Comparison of ENCODE assay signal across 8 cellular contexts in genomic region chr17:3647769-3648540, GRCh38. TPM values are rescaled to one million over a fixed set of nuclear protein-coding genes. Genes with fewer than 3 reads are reported as not detected.
DNase-seq lines count a peak whose midpoint lies in the region; ATAC-seq and TF ChIP-seq lines count a peak whose summit lies in the region.

No MANE protein-coding gene starts in this region.

- H3K27ac Mint-ChIP-seq in CD14-positive monocyte (peak overlapping the region in 3 of 7 donors; percentile 11 to 25 (median 15)), T-helper 17 cell (no peak overlapping the region), memory B cell (no peak overlapping the region)

- no peak overlapping the region for H3K27ac ChIP-seq in substantia nigra (ENCODE audit: low read depth, low read length, poor library complexity, severe bottlenecking)

- TF ChIP-seq CTCF in CD14-positive monocyte (IDR thresholded peaks at IDR 0.05) (peak; percentile 23), choroid plexus epithelial cell (conservative IDR thresholded peaks at IDR 0.05; ENCODE audit: low read depth, low read length) (peak; percentile 73)

- no peak overlapping the region for H3K4me3 Mint-ChIP-seq in CD14-positive monocyte
- no peak overlapping the region for H3K4me3 Mint-ChIP-seq in T-helper 17 cell
- H3K4me3 Mint-ChIP-seq in memory B cell, result peak overlapping the region; percentile 12

- H3K4me1 Mint-ChIP-seq in CD14-positive monocyte (no peaks in the 10 kb centered on the region), T-helper 17 cell (peaks cover 4% of the 10 kb centered on the region), memory B cell (peaks cover 17% of the 10 kb centered on the region)

- no peaks in the 10 kb centered on the region for H3K9me3 ChIP-seq in T-helper 17 cell (ENCODE audit: control insufficient read depth, low read length, poor library complexity, severe bottlenecking)

- H3K27me3 Mint-ChIP-seq in CD14-positive monocyte (ENCODE audit: low read depth in 3 of 3) (peaks cover 0 to 2% (median 0%) of the 10 kb centered on the region in 3 donors), T-helper 17 cell (no peaks in the 10 kb centered on the region), memory B cell (no peaks in the 10 kb centered on the region)

- intact Hi-C loops in CD14-positive monocyte (cut with micrococcal nuclease), result no loop called here

- ATAC-seq in T-helper 17 cell (peak; percentile 61), memory B cell (ENCODE audit: low read depth) (peak; percentile 36), GM19328 (IDR thresholded peaks at IDR 0.05; ENCODE audit: unreplicated experiment) (no peak), HG03025 (IDR thresholded peaks at IDR 0.05; ENCODE audit: low FRiP score, unreplicated experiment) (no peak)

- DNase-seq in CD14-positive monocyte (ENCODE audit: low spot score), result no peak
- peak; percentile 47 for DNase-seq in HCEC 1CT
- DNase-seq in T-helper 17 cell, result no peak
- peak; percentile 81 for DNase-seq in choroid plexus epithelial cell (ENCODE audit: low read depth)
- DNase-seq in memory B cell (ENCODE audit: low spot score in 2 of 2), result no peak
- DNase-seq in substantia nigra (lab: John Stamatoyannopoulos, UW), result peak in 41 of 49 donors; percentile 14 to 83 (median 57)

- H3K9me3 Mint-ChIP-seq in CD14-positive monocyte (peaks cover 0 to under 1% (median 0%) of the 10 kb centered on the region in 7 donors), memory B cell (no peaks in the 10 kb centered on the region)

- peaks cover 38 to 76% of the 10 kb centered on the region in 2 donors for H3K36me3 Mint-ChIP-seq in CD14-positive monocyte
- peaks cover 2% of the 10 kb centered on the region for H3K36me3 Mint-ChIP-seq in T-helper 17 cell (ENCODE audit: low read depth)
- H3K36me3 Mint-ChIP-seq in memory B cell, result peaks cover 6% of the 10 kb centered on the region

- H3K4me3 ChIP-seq in choroid plexus epithelial cell (ENCODE audit: low read depth, low read length), result no peak overlapping the region

RNA-seq across cellular contexts. Expression of gene CTNS, which starts 11.4 kb away (rescaled TPM):
- 10 to 100 TPM; 11.7 to 11.8 TPM for polyA plus RNA-seq in CD14-positive monocyte
- 1 to 10 TPM; 6.9 to 7.4 TPM for total RNA-seq in T-helper 17 cell

RNA-seq across cellular contexts. Expression of gene SHPK, which starts 11.9 kb away (rescaled TPM):
- polyA plus RNA-seq in CD14-positive monocyte, result 1 to 10 TPM; 4.6 TPM
- total RNA-seq in T-helper 17 cell, result 1 to 10 TPM; 5.3 to 6.4 TPM

RNA-seq across cellular contexts. Expression of gene TAX1BP3, which starts 20.4 kb away (rescaled TPM):
- polyA plus RNA-seq in CD14-positive monocyte, result 10 to 100 TPM; 70.9 to 71.8 TPM
- total RNA-seq in T-helper 17 cell, result 10 to 100 TPM in 1 of 2 donors, 1 to 10 TPM in 1; 9.1 to 32.9 TPM

RNA-seq across cellular contexts. Expression of gene EMC6, which starts 20.7 kb away (rescaled TPM):
- 100 to 1,000 TPM; 105 to 118 TPM for polyA plus RNA-seq in CD14-positive monocyte
- total RNA-seq in T-helper 17 cell, result 10 to 100 TPM; 23.0 to 28.7 TPM

RNA-seq across cellular contexts. Expression of gene TRPV1, which starts 38.7 kb away (rescaled TPM):
- not detected for polyA plus RNA-seq in CD14-positive monocyte
- total RNA-seq in T-helper 17 cell, result 1 to 10 TPM; 3.2 to 4.0 TPM

Comparison
In these comparisons a context has a peak if more than half of its experiments do, and no peak if none do; other contexts are left out.
1. DNase-seq: peak in HCEC 1CT (single experiment), choroid plexus epithelial cell (single experiment) and substantia nigra (41 of 49); none in CD14-positive monocyte (single experiment), T-helper 17 cell (0 of 3) and memory B cell (0 of 2).
2. ATAC-seq: peak in T-helper 17 cell (single experiment) and memory B cell (single experiment); none in GM19328 (single experiment) and HG03025 (single experiment).